In genomic region chr20:38278763-38279162, GRCh38 we compare ENCODE assay signal across 26 cellular contexts. TPM values are rescaled to one million over a fixed set of nuclear protein-coding genes. Genes with fewer than 3 reads are reported as not detected.
DNase-seq lines count a peak whose midpoint lies in the region; ATAC-seq and TF ChIP-seq lines count a peak whose summit lies in the region.
"Had no signal": no experiment of that assay in that cellular context is flagged by ENCODE, and none has a peak within 500 bp of the region (broad histone marks: within the 10 kb centered on the region; RNA-seq: fewer than 3 reads in every experiment).

No MANE protein-coding gene starts in this region.

- no peaks in the 10 kb centered on the region for H3K27me3 ChIP-seq in neuronal stem cell (ENCODE audit: control insufficient read depth in 3 of 3, insufficient read depth in 3 of 3, low read depth in 1 of 3, low read length in 3 of 3)
- no peaks in the 10 kb centered on the region for H3K27me3 ChIP-seq in naive thymus-derived CD4-positive, alpha-beta T cell (ENCODE audit: control insufficient read depth in 2 of 2, insufficient read depth in 2 of 2, low read length in 2 of 2)
- H3K27me3 ChIP-seq: esophagus squamous epithelium, gastrocnemius medialis, pancreas, right atrium auricular region, upper lobe of right lung had no signal

- no peaks in the 10 kb centered on the region for H3K79me1 ChIP-seq in neuronal stem cell (ENCODE audit: low read depth, low read length)

- peaks cover 28% of the 10 kb centered on the region for H3K4me1 Mint-ChIP-seq in brain
- H3K4me1 Mint-ChIP-seq in naive thymus-derived CD4-positive, alpha-beta T cell = peaks cover 0 to 2% (median 0%) of the 10 kb centered on the region in 7 donors

- POLR2A ChIA-PET in naive thymus-derived CD4-positive, alpha-beta T cell (lab: Charles Lee) = no interaction called here

- no peak for TF ChIP-seq CTCF in brain (conservative IDR thresholded peaks at IDR 0.05)

- H3K27ac Mint-ChIP-seq in brain = peak overlapping the region in 3 of 5 experiments; percentile 37 to 84 (median 75)
- H3K27ac Mint-ChIP-seq in naive thymus-derived CD4-positive, alpha-beta T cell = no peak overlapping the region
- H3K27ac Mint-ChIP-seq: activated naive CD4-positive, alpha-beta T cell treated with anti-CD3 and anti-CD28 coated beads, Interleukin-2, amount 50 U/mL, for 72 hours; activated T-helper 1 cell treated with anti-CD3 and anti-CD28 coated beads, Interleukin-12 subunit alpha, Interleukin-12 subunit beta, Interleukin-2, Interleukin-4 antibody, amounts not matched to agents 30 ng/mL and 10 ng/mL and 1 ng/mL, durations not matched to agents 14 hours and 24 hours and 36 hours; GM23338 had no signal

- H3K18ac ChIP-seq in neuronal stem cell (ENCODE audit: low read length) = no peak overlapping the region

- H2BK120ac ChIP-seq in neuronal stem cell (ENCODE audit: low read depth, low read length) = no peak overlapping the region

- H3K4me3 ChIP-seq in neuronal stem cell (ENCODE audit: low read length in 2 of 2) = no peak overlapping the region
- no peak overlapping the region for H3K4me3 ChIP-seq in naive thymus-derived CD4-positive, alpha-beta T cell (ENCODE audit: low read length)
- H3K4me3 ChIP-seq: esophagus squamous epithelium, gastrocnemius medialis, GM23338, lung, pancreas, right atrium auricular region, upper lobe of right lung had no signal

- no peak overlapping the region for H3K9ac ChIP-seq in neuronal stem cell (ENCODE audit: low read depth, low read length, poor library complexity)

- no peaks in the 10 kb centered on the region for H3K36me3 ChIP-seq in neuronal stem cell (replicated peaks in 1 of 2; ENCODE audit: control insufficient read depth in 2 of 2, insufficient read depth in 2 of 2, low read length in 2 of 2)
- H3K36me3 ChIP-seq in naive thymus-derived CD4-positive, alpha-beta T cell (ENCODE audit: control insufficient read depth in 2 of 3, insufficient read depth in 3 of 3, low read length in 3 of 3) = no peaks in the 10 kb centered on the region
- H3K36me3 ChIP-seq: esophagus squamous epithelium, gastrocnemius medialis, pancreas, right atrium auricular region, upper lobe of right lung had no signal

- ATAC-seq in naive thymus-derived CD4-positive, alpha-beta T cell = no peak
- ATAC-seq in GM19328 (IDR thresholded peaks at IDR 0.05; ENCODE audit: unreplicated experiment) = no peak
- ATAC-seq: activated naive CD4-positive, alpha-beta T cell treated with anti-CD3 and anti-CD28 coated beads, Interleukin-2, amount 50 U/mL, for 72 hours; gastrocnemius medialis; pancreas; upper lobe of right lung had no signal

- H2BK15ac ChIP-seq in neuronal stem cell (ENCODE audit: low read length) = no peak overlapping the region

- H3K36me3 Mint-ChIP-seq in brain = no peaks in the 10 kb centered on the region
- no peaks in the 10 kb centered on the region for H3K36me3 Mint-ChIP-seq in naive thymus-derived CD4-positive, alpha-beta T cell
- H3K36me3 Mint-ChIP-seq: activated naive CD4-positive, alpha-beta T cell treated with anti-CD3 and anti-CD28 coated beads, Interleukin-2, amount 50 U/mL, for 72 hours had no signal

- peak overlapping the region in 1 of 5 experiments; percentile 60 for H3K4me3 Mint-ChIP-seq in brain
- H3K4me3 Mint-ChIP-seq in naive thymus-derived CD4-positive, alpha-beta T cell = no peak overlapping the region
- H3K4me3 Mint-ChIP-seq: activated T-helper 1 cell treated with anti-CD3 and anti-CD28 coated beads, Interleukin-12 subunit alpha, Interleukin-12 subunit beta, Interleukin-2, Interleukin-4 antibody, amounts not matched to agents 30 ng/mL and 10 ng/mL and 1 ng/mL, durations not matched to agents 14 hours and 24 hours and 36 hours; GM23338 had no signal

- H3K4me2 ChIP-seq in neuronal stem cell (ENCODE audit: insufficient read depth, low read length, poor library complexity, severe bottlenecking) = no peak overlapping the region
- H3K4me2 ChIP-seq: GM23338 had no signal

- H3K14ac ChIP-seq in neuronal stem cell (ENCODE audit: low read length) = no peak overlapping the region

- no peak overlapping the region for H2AFZ ChIP-seq in neuronal stem cell (ENCODE audit: low read length)

- peaks cover 0 to 5% of the 10 kb centered on the region in 2 donors for H3K4me1 ChIP-seq in neuronal stem cell (ENCODE audit: control insufficient read depth in 2 of 2, insufficient read depth in 1 of 2, low read depth in 1 of 2, low read length in 2 of 2)
- H3K4me1 ChIP-seq in naive thymus-derived CD4-positive, alpha-beta T cell (ENCODE audit: control insufficient read depth in 2 of 2, insufficient read depth in 2 of 2, low read length in 2 of 2) = no peaks in the 10 kb centered on the region
- H3K4me1 ChIP-seq: pancreas, right atrium auricular region, upper lobe of right lung had no signal

- CTCF ChIA-PET in naive thymus-derived CD4-positive, alpha-beta T cell (lab: Charles Lee) = no interaction called here

- no CpG with 5 or more reads among the region's 2 CpGs for WGBS in neuronal stem cell (ENCODE audit: extremely low coverage in 2 of 2, insufficient read length in 2 of 2, insufficient replicate concordance in 1 of 2), 2 donors

- peaks cover 0 to 2% of the 10 kb centered on the region in 2 donors for H3K9me3 ChIP-seq in neuronal stem cell (replicated peaks in 1 of 2; ENCODE audit: control insufficient read depth in 2 of 2, insufficient read depth in 1 of 2, low read depth in 1 of 2, low read length in 2 of 2)
- H3K9me3 ChIP-seq in naive thymus-derived CD4-positive, alpha-beta T cell (ENCODE audit: control insufficient read depth in 2 of 3, low read length in 3 of 3) = no peaks in the 10 kb centered on the region
- H3K9me3 ChIP-seq: esophagus squamous epithelium, gastrocnemius medialis, pancreas, right atrium auricular region, upper lobe of right lung had no signal

- H2BK12ac ChIP-seq in neuronal stem cell (ENCODE audit: low read length) = no peak overlapping the region

- H3K4ac ChIP-seq in neuronal stem cell (ENCODE audit: low read length) = no peak overlapping the region

- H4K91ac ChIP-seq in neuronal stem cell (ENCODE audit: low read depth, low read length, poor library complexity) = no peak overlapping the region

- peaks cover 7% of the 10 kb centered on the region for H3K27me3 Mint-ChIP-seq in brain
- H3K27me3 Mint-ChIP-seq in naive thymus-derived CD4-positive, alpha-beta T cell = peaks cover 0 to 12% (median 0%) of the 10 kb centered on the region in 5 donors

- peak overlapping the region; percentile 60 for H2BK5ac ChIP-seq in neuronal stem cell (ENCODE audit: low read length)

- H2AK5ac ChIP-seq in neuronal stem cell (ENCODE audit: low read depth, low read length) = no peak overlapping the region

- DNase-seq in Daoy (ENCODE audit: low read depth) = peak; percentile 28
- DNase-seq in RPMI7951 (ENCODE audit: low read depth) = peak; percentile 43
- no peak for DNase-seq in neuronal stem cell (ENCODE audit: low spot score)
- no peak for DNase-seq in NCI-H1105 treated with DMSO at 0.1 percent for 48 hours (lab: John Stamatoyannopoulos, UW)
- no peak for DNase-seq in naive thymus-derived CD4-positive, alpha-beta T cell
- DNase-seq in NOMO-1 treated with dmso at 0.1 percent for 144 hours (lab: John Stamatoyannopoulos, UW; ENCODE audit: unreplicated experiment) = no peak
- DNase-seq: ACHN; activated CD4-positive, alpha-beta T cell treated with anti-CD3 and anti-CD28 coated beads for 48 hours; EL; esophagus squamous epithelium; gastrocnemius medialis; NCI-H1417 treated with DMSO at 0.1 percent for 48 hours; NCI-H2107; pancreas; RPMI8226; stimulated activated CD4-positive, alpha-beta T cell treated with anti-CD3 and anti-CD28 coated beads, Interleukin-15, amount 100 ng/mL, for 24 hours; upper lobe of right lung had no signal

- no peak overlapping the region for H4K8ac ChIP-seq in neuronal stem cell (ENCODE audit: low read depth, low read length)

- H3K9me3 Mint-ChIP-seq in brain = peaks cover 7 to 22% (median 11%) of the 10 kb centered on the region in 5 experiments
- peaks cover 0 to 3% (median 0%) of the 10 kb centered on the region in 11 donors for H3K9me3 Mint-ChIP-seq in naive thymus-derived CD4-positive, alpha-beta T cell
- H3K9me3 Mint-ChIP-seq: activated naive CD4-positive, alpha-beta T cell treated with anti-CD3 and anti-CD28 coated beads, Interleukin-2, amount 50 U/mL, for 72 hours; activated T-helper 1 cell treated with anti-CD3 and anti-CD28 coated beads, Interleukin-12 subunit alpha, Interleukin-12 subunit beta, Interleukin-2, Interleukin-4 antibody, amounts not matched to agents 30 ng/mL and 10 ng/mL and 1 ng/mL, durations not matched to agents 14 hours and 24 hours and 36 hours had no signal

- H3K27ac ChIP-seq in neuronal stem cell (replicated peaks; ENCODE audit: low read length) = no peak overlapping the region
- no peak overlapping the region for H3K27ac ChIP-seq in naive thymus-derived CD4-positive, alpha-beta T cell (ENCODE audit: low read depth, low read length)
- H3K27ac ChIP-seq: esophagus squamous epithelium, gastrocnemius medialis, pancreas, right atrium auricular region, upper lobe of right lung had no signal

- intact Hi-C loops in naive thymus-derived CD4-positive, alpha-beta T cell (cut with micrococcal nuclease) = no loop called here

- no peak overlapping the region for H3K23ac ChIP-seq in neuronal stem cell (ENCODE audit: low read depth, low read length, poor library complexity)

RNA-seq across cellular contexts. Expression of gene KIAA1755, which starts 18.2 kb away (rescaled TPM):
- 0.30 and 1.0 TPM in 2 replicates for total RNA-seq in Daoy (2014; rRNA removed; shearing (Covaris generic))
- total RNA-seq in RPMI7951 (2014; rRNA removed; shearing (Covaris generic)) = 0.59 and 1.1 TPM in 2 replicates
- 9.8 TPM for polyA plus RNA-seq in brain (ENCODE audit: insufficient read depth, low read depth, low replicate concordance)
- 0.33 TPM for polyA plus RNA-seq in neuronal stem cell (2013, experiment 1 of 2)
- polyA plus RNA-seq in neuronal stem cell (2013, experiment 2 of 2) = 0.21 TPM
- total RNA-seq in naive thymus-derived CD4-positive, alpha-beta T cell = not detected
- not detected for polyA plus RNA-seq in naive thymus-derived CD4-positive, alpha-beta T cell
- total RNA-seq: activated naive CD4-positive, alpha-beta T cell treated with anti-CD3 and anti-CD28 coated beads, Interleukin-2, amount 50 U/mL, for 72 hours; activated T-helper 1 cell treated with anti-CD3 and anti-CD28 coated beads, Interleukin-12 subunit alpha, Interleukin-12 subunit beta, Interleukin-2, Interleukin-4 antibody, amounts not matched to agents 30 ng/mL and 10 ng/mL and 1 ng/mL, durations not matched to agents 14 hours and 24 hours and 36 hours; NCI-H460 had no signal
- polyA plus RNA-seq: GM23338, keratinocyte had no signal

RNA-seq across cellular contexts. Expression of gene BPI, which starts 25.2 kb away (rescaled TPM):
- 0.09 TPM in 1 of 2 replicates, not detected in the other for total RNA-seq in Daoy (2014; rRNA removed; shearing (Covaris generic))
- 0.24 and 0.29 TPM in 2 replicates for total RNA-seq in RPMI7951 (2014; rRNA removed; shearing (Covaris generic))
- polyA plus RNA-seq in brain (ENCODE audit: insufficient read depth, low read depth, low replicate concordance) = 0.61 TPM
- polyA plus RNA-seq in neuronal stem cell (2013, experiment 1 of 2) = not detected
- polyA plus RNA-seq in neuronal stem cell (2013, experiment 2 of 2) = not detected
- total RNA-seq in naive thymus-derived CD4-positive, alpha-beta T cell = 1 to 10 TPM in 1 of 5 experiments, under 1 TPM in 1, not detected in 3; 0.29 to 2.4 TPM
- polyA plus RNA-seq in naive thymus-derived CD4-positive, alpha-beta T cell = not detected
- total RNA-seq: activated naive CD4-positive, alpha-beta T cell treated with anti-CD3 and anti-CD28 coated beads, Interleukin-2, amount 50 U/mL, for 72 hours; activated T-helper 1 cell treated with anti-CD3 and anti-CD28 coated beads, Interleukin-12 subunit alpha, Interleukin-12 subunit beta, Interleukin-2, Interleukin-4 antibody, amounts not matched to agents 30 ng/mL and 10 ng/mL and 1 ng/mL, durations not matched to agents 14 hours and 24 hours and 36 hours; gastrocnemius medialis; GM23338; NCI-H460; right atrium auricular region; upper lobe of right lung had no signal
- polyA plus RNA-seq: GM23338, keratinocyte, pancreas had no signal

Comparison
In these comparisons a context has a peak if more than half of its experiments do, and no peak if none do; other contexts are left out.
1. DNase-seq: peak in Daoy (single experiment) and RPMI7951 (single experiment); none in neuronal stem cell (single experiment), NCI-H1105 treated with DMSO at 0.1 percent for 48 hours (single experiment), naive thymus-derived CD4-positive, alpha-beta T cell (0 of 9) and NOMO-1 treated with dmso at 0.1 percent for 144 hours (single experiment).
2. H3K27ac Mint-ChIP-seq: peak in brain (3 of 5); none in naive thymus-derived CD4-positive, alpha-beta T cell (0 of 9).